8 cellular contexts compared by ENCODE assay signal in the genomic region with DNA sequence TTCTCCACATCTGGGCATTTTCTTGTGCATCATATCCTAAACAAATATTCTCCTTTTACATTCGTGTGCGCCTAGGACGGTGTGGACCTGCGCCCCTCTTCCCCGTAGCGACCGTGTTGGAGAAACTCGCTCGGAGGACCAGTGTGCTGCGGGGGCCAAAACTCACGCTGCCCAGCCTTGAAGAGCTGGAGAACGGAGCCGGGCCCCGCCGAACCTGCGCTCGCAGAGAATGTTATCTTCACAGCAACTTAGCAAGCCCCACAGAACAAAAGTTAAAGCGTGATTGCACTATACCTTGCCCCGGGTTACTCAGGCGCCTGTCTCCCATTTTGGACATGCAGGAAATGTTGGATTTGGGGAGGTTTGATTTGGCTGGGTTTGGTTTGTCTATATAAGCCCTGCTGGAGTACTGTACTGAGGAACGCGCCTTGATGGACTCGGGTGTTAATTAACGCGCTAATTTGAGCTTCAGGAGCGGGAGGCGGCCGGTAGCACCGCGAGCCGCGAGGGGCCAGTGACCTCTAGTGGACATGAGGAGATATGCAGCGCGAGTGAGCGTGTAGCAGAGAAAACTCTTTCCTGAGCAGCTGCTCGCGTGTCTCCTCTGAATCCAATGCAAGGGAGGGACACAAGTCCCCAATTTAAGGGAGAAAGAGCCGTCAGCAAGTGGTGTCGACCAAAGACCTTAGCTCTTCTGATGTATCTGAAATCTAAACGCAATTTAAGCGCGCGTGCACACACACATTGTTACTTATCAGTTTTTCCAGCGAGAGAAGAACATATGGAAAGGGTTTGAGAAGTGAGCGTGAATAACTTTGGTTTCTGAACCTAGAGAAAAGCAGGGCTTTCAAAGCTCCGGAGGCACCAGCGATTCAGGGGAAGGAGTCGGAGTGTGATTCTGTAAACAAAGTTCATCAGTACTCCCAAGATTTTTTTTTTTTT.
DNase-seq lines count a peak whose midpoint lies in the region; ATAC-seq lines count a peak whose summit lies in the region.

No MANE protein-coding gene starts in this region.

- peaks cover 22% of the 10 kb centered on the region for H3K36me3 Mint-ChIP-seq in central memory CD8-positive, alpha-beta T cell (ENCODE audit: insufficient read depth)

- peaks cover 100% of the 10 kb centered on the region for H3K27me3 Mint-ChIP-seq in central memory CD8-positive, alpha-beta T cell

- DNase-seq in SIG-M5 treated with dmso at 0.1 percent for 504 hours (lab: John Stamatoyannopoulos, UW; ENCODE audit: unreplicated experiment) (peak; percentile 68), SIG-M5 (lab: John Stamatoyannopoulos, UW) (no peak), NCI-H146 treated with DMSO at 0.1 percent for 48 hours (lab: John Stamatoyannopoulos, UW; ENCODE audit: unreplicated experiment) (peak; percentile 28), kidney tubule cell (ENCODE audit: low spot score) (peak; percentile 61)
- peak; percentile 9 to 34 (median 16) for DNase-seq in activated CD4-positive, CD25-positive, alpha-beta regulatory T cell (lab: John Stamatoyannopoulos, UW)
- DNase-seq in central memory CD8-positive, alpha-beta T cell (ENCODE audit: low spot score in 2 of 2), result peak; percentile 48 to 50
- DNase-seq in stimulated activated CD4-positive, alpha-beta T cell treated with anti-CD3 and anti-CD28 coated beads, Interleukin-1b, Interleukin-23, amount 100 ng/mL, for 48 hours, result peak; percentile 69

- H3K4me1 Mint-ChIP-seq in central memory CD8-positive, alpha-beta T cell, result peaks cover 11% of the 10 kb centered on the region

- ATAC-seq in HG02852 (IDR thresholded peaks at IDR 0.05; ENCODE audit: unreplicated experiment), result peak; percentile 86
- peak; percentile 54 for ATAC-seq in central memory CD8-positive, alpha-beta T cell (replicated peaks; ENCODE audit: extremely low read depth, poor library complexity, severe bottlenecking)

- H3K4me3 Mint-ChIP-seq in central memory CD8-positive, alpha-beta T cell, result peak overlapping the region; percentile 53

- peak overlapping the region; percentile 22 for H3K27ac Mint-ChIP-seq in central memory CD8-positive, alpha-beta T cell (ENCODE audit: low read depth)

- H3K9me3 Mint-ChIP-seq in central memory CD8-positive, alpha-beta T cell, result no peaks in the 10 kb centered on the region
